ENCODE assay signal across 8 cellular contexts in genomic region chr5:138439537-138440225, GRCh38. TPM values are rescaled to one million over a fixed set of nuclear protein-coding genes. Genes with fewer than 3 reads are reported as not detected.
DNase-seq lines count a peak whose midpoint lies in the region; ATAC-seq and TF ChIP-seq lines count a peak whose summit lies in the region.

No MANE protein-coding gene starts in this region.

- H3K9ac ChIP-seq in SU-DHL-6 (ENCODE audit: low read length), result peak overlapping the region; percentile 43; the same call in 1 of the 2 replicates

- H4K20me1 ChIP-seq in SU-DHL-6 (ENCODE audit: low read depth, low read length), result no peaks in the 10 kb centered on the region

- peaks cover 0 to 31% (median 15%) of the 10 kb centered on the region in 3 donors for H3K4me1 ChIP-seq in gastroesophageal sphincter
- H3K4me1 ChIP-seq in sigmoid colon, result peaks cover 0 to 22% (median 18%) of the 10 kb centered on the region in 4 donors

- DNase-seq in DMS53 (lab: John Stamatoyannopoulos, UW) (peak; percentile 38), DMS53 treated with DMSO at 0.1 percent for 48 hours (lab: John Stamatoyannopoulos, UW; ENCODE audit: unreplicated experiment) (no peak), sigmoid colon (no peak), NAMALWA (ENCODE audit: low spot score) (no peak), HCEC 1CT (no peak), NCI-H510A (lab: John Stamatoyannopoulos, UW) (no peak)

- no peak for TF ChIP-seq POLR2A in gastroesophageal sphincter (IDR thresholded peaks at IDR 0.05)
- TF ChIP-seq POLR2A in sigmoid colon (IDR thresholded peaks at IDR 0.05), result no peak

- TF ChIP-seq CTCF in SU-DHL-6 (IDR thresholded peaks at IDR 0.05; ENCODE audit: insufficient read depth, low read length, poor library complexity, severe bottlenecking), result no peak
- TF ChIP-seq CTCF in gastroesophageal sphincter (IDR thresholded peaks at IDR 0.05), result peak in 1 of 4 experiments; percentile 7
- no peak for TF ChIP-seq CTCF in sigmoid colon (IDR thresholded peaks at IDR 0.05)

- H3K79me2 ChIP-seq in SU-DHL-6 (ENCODE audit: insufficient read depth, low read length), result no peaks in the 10 kb centered on the region

- peaks cover 12% of the 10 kb centered on the region for H3K36me3 ChIP-seq in SU-DHL-6 (ENCODE audit: low read length)
- H3K36me3 ChIP-seq in gastroesophageal sphincter, result peaks cover 0 to 36% of the 10 kb centered on the region in 2 donors
- H3K36me3 ChIP-seq in sigmoid colon, result peaks cover 7 to 24% (median 14%) of the 10 kb centered on the region in 4 donors

- peak overlapping the region; percentile 64 for H2AFZ ChIP-seq in SU-DHL-6 (ENCODE audit: low read depth, low read length, severe bottlenecking)

- ATAC-seq in gastroesophageal sphincter, result peak; percentile 21

- H3K9me3 ChIP-seq in SU-DHL-6 (ENCODE audit: insufficient read depth, low read length) (no peaks in the 10 kb centered on the region), gastroesophageal sphincter (no peaks in the 10 kb centered on the region), sigmoid colon (no peaks in the 10 kb centered on the region)

- no peaks in the 10 kb centered on the region; the same call in 1 of the 2 replicates for H3F3A ChIP-seq in SU-DHL-6 (ENCODE audit: insufficient read depth)

- no peaks in the 10 kb centered on the region for H3K27me3 ChIP-seq in SU-DHL-6 (ENCODE audit: low read length)
- H3K27me3 ChIP-seq in gastroesophageal sphincter, result no peaks in the 10 kb centered on the region
- H3K27me3 ChIP-seq in sigmoid colon, result no peaks in the 10 kb centered on the region

- intact Hi-C loops in sigmoid colon (cut with DNase I), result no loop called here

- TF ChIP-seq EP300 in gastroesophageal sphincter (IDR thresholded peaks at IDR 0.05), result no peak
- TF ChIP-seq EP300 in sigmoid colon (IDR thresholded peaks at IDR 0.05), result no peak

- WGBS in gastroesophageal sphincter (ENCODE audit: low coverage in 1 of 2), 2 donors, result 0 to 28% methylated on average over 1 to 9 of the region's 21 CpGs
- 32 to 59% methylated on average over 21 of the region's 21 CpGs for WGBS in sigmoid colon, 2 donors

- H3K4me3 ChIP-seq in SU-DHL-6 (ENCODE audit: insufficient read depth, low read length, poor library complexity, severe bottlenecking) (peak overlapping the region; percentile 48), gastroesophageal sphincter (peak overlapping the region; percentile 40 to 60), sigmoid colon (peak overlapping the region; percentile 39 to 58 (median 50))

- H3K27ac ChIP-seq in SU-DHL-6 (ENCODE audit: low read depth, low read length) (no peak overlapping the region), gastroesophageal sphincter (peak overlapping the region; percentile 0 to 79 (median 76)), sigmoid colon (peak overlapping the region; percentile 69 to 76 (median 72))

- peak overlapping the region; percentile 66 for H3K4me2 ChIP-seq in SU-DHL-6 (ENCODE audit: low read depth, low read length, poor library complexity, severe bottlenecking)

- H3K9me2 ChIP-seq in SU-DHL-6 (replicated peaks; ENCODE audit: insufficient read depth, low read length), result no peaks in the 10 kb centered on the region

RNA-seq across cellular contexts. Expression of gene REEP2, which starts 0.8 kb away (rescaled TPM):
- total RNA-seq in gastroesophageal sphincter (10 to 100 TPM; 16.7 to 45.8 (median 26.3) TPM), sigmoid colon (10 to 100 TPM in 3 of 4 donors, 1 to 10 TPM in 1; 7.7 to 24.6 (median 14.8) TPM)
- 1 to 10 TPM in 2 of 3 donors, under 1 TPM in 1; 0.92 to 4.8 (median 3.7) TPM for polyA plus RNA-seq in sigmoid colon

RNA-seq across cellular contexts. Expression of gene EGR1, which starts 25.6 kb away (rescaled TPM):
- 10 to 100 TPM; 12.0 to 37.3 (median 15.6) TPM for total RNA-seq in gastroesophageal sphincter
- total RNA-seq in sigmoid colon, result 100 to 1,000 TPM in 1 of 4 donors, 10 to 100 TPM in 3; 18.5 to 146 (median 62.0) TPM
- 10 to 100 TPM; 17.6 to 85.0 (median 69.1) TPM for polyA plus RNA-seq in sigmoid colon
